19 cellular contexts compared by ENCODE assay signal in genomic region chr2:7108792-7109557, GRCh38.
"Had no signal": no experiment of that assay in that cellular context is flagged by ENCODE, and none has a peak within 500 bp of the region (broad histone marks: within the 10 kb centered on the region; RNA-seq: fewer than 3 reads in every experiment).

No MANE protein-coding gene starts in this region.

- H3K27me3 Mint-ChIP-seq: activated CD4-positive, alpha-beta memory T cell treated with anti-CD3 and anti-CD28 coated beads, Interleukin-2, amount 10 ng/mL, durations not matched to agents 7 days and 5 days; activated CD4-positive, alpha-beta T cell treated with anti-CD3 and anti-CD28 coated beads for 36 hours; activated naive CD4-positive, alpha-beta T cell treated with anti-CD3 and anti-CD28 coated beads, Interleukin-2, amount 50 U/mL, for 24 hours; dendritic cell treated with granulocyte-macrophage colony-stimulating factor and Interleukin-4, amounts not matched to agents 40 ng/mL and 50 ng/mL, for 4 days; naive thymus-derived CD4-positive, alpha-beta T cell had no signal

- H3K4me3 Mint-ChIP-seq: activated CD4-positive, alpha-beta memory T cell treated with anti-CD3 and anti-CD28 coated beads, Interleukin-2, amount 10 ng/mL, durations not matched to agents 7 days and 5 days; activated CD4-positive, alpha-beta T cell treated with anti-CD3 and anti-CD28 coated beads for 36 hours; activated naive CD4-positive, alpha-beta T cell treated with anti-CD3 and anti-CD28 coated beads, Interleukin-2, amount 50 U/mL, for 24 hours; dendritic cell treated with granulocyte-macrophage colony-stimulating factor and Interleukin-4, amounts not matched to agents 40 ng/mL and 50 ng/mL, for 4 days; immature natural killer cell; memory B cell; naive thymus-derived CD4-positive, alpha-beta T cell; stimulated activated effector memory CD8-positive, alpha-beta T cell treated with anti-CD3 and anti-CD28 coated beads, Interleukin-12 subunit alpha, Interleukin-12 subunit beta, amount 100 ng/mL, for 72 hours; T-helper 2 cell treated with Interferon-gamma antibody and Interleukin-4, amounts not matched to agents 5 μg/mL and 100 μg/mL, for 36 hours had no signal

- H3K36me3 ChIP-seq: ascending aorta, esophagus squamous epithelium, sigmoid colon, upper lobe of right lung had no signal

- H3K27ac ChIP-seq: ascending aorta, esophagus squamous epithelium, sigmoid colon, upper lobe of right lung had no signal

- H3K9me3 ChIP-seq: ascending aorta, sigmoid colon, upper lobe of right lung had no signal

- H3K9me3 Mint-ChIP-seq: activated CD4-positive, alpha-beta memory T cell treated with anti-CD3 and anti-CD28 coated beads, Interleukin-2, amount 10 ng/mL, durations not matched to agents 7 days and 5 days; memory B cell; stimulated activated effector memory CD8-positive, alpha-beta T cell treated with anti-CD3 and anti-CD28 coated beads, Interleukin-12 subunit alpha, Interleukin-12 subunit beta, amount 100 ng/mL, for 72 hours had no signal

- H3K4me1 Mint-ChIP-seq: activated CD4-positive, alpha-beta memory T cell treated with anti-CD3 and anti-CD28 coated beads, Interleukin-2, amount 10 ng/mL, durations not matched to agents 7 days and 5 days; activated CD4-positive, alpha-beta T cell treated with anti-CD3 and anti-CD28 coated beads for 36 hours; activated naive CD4-positive, alpha-beta T cell treated with anti-CD3 and anti-CD28 coated beads, Interleukin-2, amount 50 U/mL, for 24 hours; immature natural killer cell; memory B cell; stimulated activated effector memory CD8-positive, alpha-beta T cell treated with anti-CD3 and anti-CD28 coated beads, Interleukin-12 subunit alpha, Interleukin-12 subunit beta, amount 100 ng/mL, for 72 hours had no signal

- H3K36me3 Mint-ChIP-seq: memory B cell had no signal

- H3K4me3 ChIP-seq: ascending aorta, esophagus squamous epithelium, sigmoid colon, upper lobe of right lung had no signal

- H3K27ac Mint-ChIP-seq: activated CD4-positive, alpha-beta memory T cell treated with anti-CD3 and anti-CD28 coated beads, Interleukin-2, amount 10 ng/mL, durations not matched to agents 7 days and 5 days; activated CD4-positive, alpha-beta T cell treated with anti-CD3 and anti-CD28 coated beads for 36 hours; activated naive CD4-positive, alpha-beta T cell treated with anti-CD3 and anti-CD28 coated beads, Interleukin-2, amount 50 U/mL, for 24 hours; dendritic cell treated with granulocyte-macrophage colony-stimulating factor and Interleukin-4, amounts not matched to agents 40 ng/mL and 50 ng/mL, for 4 days; memory B cell; naive thymus-derived CD4-positive, alpha-beta T cell; stimulated activated effector memory CD8-positive, alpha-beta T cell treated with anti-CD3 and anti-CD28 coated beads, Interleukin-12 subunit alpha, Interleukin-12 subunit beta, amount 100 ng/mL, for 72 hours; T-helper 2 cell treated with Interferon-gamma antibody and Interleukin-4, amounts not matched to agents 5 μg/mL and 100 μg/mL, for 36 hours had no signal

- ATAC-seq: activated CD4-positive, alpha-beta T cell treated with anti-CD3 and anti-CD28 coated beads for 36 hours; left ventricle myocardium superior; naive thymus-derived CD4-positive, alpha-beta T cell; stimulated activated effector memory CD8-positive, alpha-beta T cell treated with anti-CD3 and anti-CD28 coated beads, Interleukin-12 subunit alpha, Interleukin-12 subunit beta, amount 100 ng/mL, for 72 hours; upper lobe of right lung had no signal

- DNase-seq: activated CD4-positive, alpha-beta memory T cell treated with anti-CD3 and anti-CD28 coated beads, Interleukin-2, amount 10 ng/mL, durations not matched to agents 7 days and 5 days; activated CD4-positive, alpha-beta T cell treated with anti-CD3 and anti-CD28 coated beads for 36 hours; activated CD8-positive, alpha-beta memory T cell treated with anti-CD3 and anti-CD28 coated beads, Interleukin-2, amount 50 U/mL, for 4 hours; activated gamma-delta T cell; effector memory CD4-positive, alpha-beta T cell; esophagus squamous epithelium; immature natural killer cell; kidney glomerular epithelial cell; left ventricle myocardium superior; naive thymus-derived CD4-positive, alpha-beta T cell; sigmoid colon; stimulated activated CD4-positive, alpha-beta T cell treated with anti-CD3 and anti-CD28 coated beads, Interleukin-4, amount 100 ng/mL, for 24 hours; upper lobe of right lung had no signal
